Comparison of ENCODE assay signal across 8 cellular contexts in genomic region chrX:80807606-80808159, GRCh38. TPM values are rescaled to one million over a fixed set of nuclear protein-coding genes. Genes with fewer than 3 reads are reported as not detected.
DNase-seq lines count a peak whose midpoint lies in the region; ATAC-seq and TF ChIP-seq lines count a peak whose summit lies in the region.

No MANE protein-coding gene starts in this region.

- TF ChIP-seq CTCF in OCI-LY3 (IDR thresholded peaks at IDR 0.05; ENCODE audit: low read depth, low read length), result no peak
- no peak for TF ChIP-seq CTCF in endodermal cell (conservative IDR thresholded peaks at IDR 0.05)
- no peak for TF ChIP-seq CTCF in neutrophil (IDR thresholded peaks at IDR 0.05)

- H3K4me3 ChIP-seq in OCI-LY3 (ENCODE audit: low read length) (peak overlapping the region; percentile 97), endodermal cell (ENCODE audit: low read length) (peak overlapping the region; percentile 87), neutrophil (ENCODE audit: low read depth in 1 of 2, low read length in 1 of 2) (peak overlapping the region; percentile 69 to 86)

- H3K27me3 ChIP-seq in OCI-LY3 (ENCODE audit: low read depth, low read length) (no peaks in the 10 kb centered on the region), endodermal cell (ENCODE audit: control insufficient read depth, insufficient read depth, low read length, poor library complexity, severe bottlenecking) (no peaks in the 10 kb centered on the region), neutrophil (no peaks in the 10 kb centered on the region)

- H3K4me1 ChIP-seq in OCI-LY3 (ENCODE audit: low read length), result peaks cover 33% of the 10 kb centered on the region
- no peaks in the 10 kb centered on the region for H3K4me1 ChIP-seq in endodermal cell (ENCODE audit: control insufficient read depth, insufficient read depth, low read length)
- H3K4me1 ChIP-seq in neutrophil (ENCODE audit: control insufficient read depth in 1 of 2, insufficient read depth in 1 of 2, low read depth in 1 of 2, low read length in 1 of 2), result peaks cover 15 to 22% of the 10 kb centered on the region in 2 experiments

- peak overlapping the region; percentile 85 for H3K4me3 Mint-ChIP-seq in endodermal cell

- H3K27ac ChIP-seq in OCI-LY3 (ENCODE audit: low read length), result peak overlapping the region; percentile 90
- H3K27ac ChIP-seq in endodermal cell (ENCODE audit: low read depth, low read length), result no peak overlapping the region
- peak overlapping the region; percentile 94 for H3K27ac ChIP-seq in neutrophil

- H2AFZ ChIP-seq in OCI-LY3 (ENCODE audit: low read depth, low read length), result no peak overlapping the region

- H4K20me1 ChIP-seq in OCI-LY3 (ENCODE audit: insufficient read depth, low read length), result peaks cover 12% of the 10 kb centered on the region

- ATAC-seq in left colon, result no peak

- no peaks in the 10 kb centered on the region for H3K27me3 Mint-ChIP-seq in endodermal cell (ENCODE audit: insufficient read depth)

- WGBS in endodermal cell (ENCODE audit: insufficient coverage in 1 of 2, insufficient read length in 1 of 2), 2 experiments, result 0 to 1% methylated on average over 2 to 9 of the region's 15 CpGs

- H3K9me3 ChIP-seq in OCI-LY3 (ENCODE audit: insufficient read depth, low read length), result no peaks in the 10 kb centered on the region
- H3K9me3 ChIP-seq in endodermal cell (ENCODE audit: control insufficient read depth, low read length), result no peaks in the 10 kb centered on the region
- H3K9me3 ChIP-seq in neutrophil, result no peaks in the 10 kb centered on the region

- peak overlapping the region; percentile 95 for H3K4me2 ChIP-seq in OCI-LY3 (ENCODE audit: low read length)

- intact Hi-C loops in left colon (cut with DNase I, micrococcal nuclease), result no loop called here

- H3K36me3 Mint-ChIP-seq in endodermal cell (ENCODE audit: low read depth), result peaks cover 7% of the 10 kb centered on the region

- peak; percentile 22 for DNase-seq in GM19238 (ENCODE audit: insufficient read length, low spot score)
- no peak for DNase-seq in endodermal cell
- no peak for DNase-seq in NCI-H2081 treated with DMSO at 0.1 percent for 48 hours (lab: John Stamatoyannopoulos, UW)
- no peak for DNase-seq in left colon
- no peak for DNase-seq in NCI-H1417 treated with DMSO at 0.1 percent for 48 hours (lab: John Stamatoyannopoulos, UW)
- no peak for DNase-seq in NCI-H187 treated with DMSO at 0.1 percent for 48 hours (lab: John Stamatoyannopoulos, UW)

- H3K27ac Mint-ChIP-seq in endodermal cell, result peak overlapping the region; percentile 89

- H3K9ac ChIP-seq in OCI-LY3 (ENCODE audit: low read length) (peak overlapping the region; percentile 68), endodermal cell (ENCODE audit: extremely low read depth, low read length, poor library complexity, severe bottlenecking) (peak overlapping the region; percentile 9)

- peaks cover 36% of the 10 kb centered on the region for H3K9me3 Mint-ChIP-seq in endodermal cell

- H3K36me3 ChIP-seq in OCI-LY3 (replicated peaks; ENCODE audit: low read depth, low read length), result peaks cover 10% of the 10 kb centered on the region
- no peaks in the 10 kb centered on the region for H3K36me3 ChIP-seq in endodermal cell (ENCODE audit: control insufficient read depth, insufficient read depth, low read length)
- H3K36me3 ChIP-seq in neutrophil, result no peaks in the 10 kb centered on the region

- no peaks in the 10 kb centered on the region for H3K4me1 Mint-ChIP-seq in endodermal cell

- H3K79me2 ChIP-seq in OCI-LY3 (ENCODE audit: low read length), result peaks cover 64% of the 10 kb centered on the region

RNA-seq across cellular contexts. Expression of gene BRWD3, which starts 2.0 kb away (rescaled TPM):
- total RNA-seq in endodermal cell (10 to 100 TPM; 49.3 to 51.5 TPM), left colon (10 to 100 TPM; 23.4 to 28.9 TPM)
- polyA plus RNA-seq in endodermal cell (2013, experiment 1 of 2), result 15.1 TPM
- 13.9 TPM for polyA plus RNA-seq in endodermal cell (2013, experiment 2 of 2)
